1 cellular context compared by ENCODE assay signal in genomic region chr22:28829358-28830181, GRCh38.
TF ChIP-seq lines count a peak whose summit lies in the region.

No MANE protein-coding gene starts in this region.

TF ChIP-seq in HepG2, 621 proteins besides CTCF, POLR2A, EP300 and RAD21 (continued from another document and continues in another):
- TF ChIP-seq AHDC1 (CRISPR knock-in tag; IDR thresholded peaks at IDR 0.05; ENCODE audit: borderline replicate concordance) (peak; percentile 15; the same call in 1 of the 2 replicates), GABPA (IDR thresholded peaks at IDR 0.05; ENCODE audit: low read depth, low read length) (no peak), GABPA (CRISPR knock-in tag; IDR thresholded peaks at IDR 0.05; ENCODE audit: low read depth) (no peak), ZNF788 (CRISPR knock-in tag; IDR thresholded peaks at IDR 0.05; ENCODE audit: borderline replicate concordance) (peak; percentile 43; the same call in 1 of the 2 replicates), CHD4 (IDR thresholded peaks at IDR 0.05; ENCODE audit: borderline replicate concordance, low read length) (no peak; the same call in 1 of the 2 replicates), GMEB1 (CRISPR knock-in tag; IDR thresholded peaks at IDR 0.05; ENCODE audit: borderline replicate concordance) (peak; percentile 44; the same call in 1 of the 2 replicates), ZNF552 (CRISPR knock-in tag; IDR thresholded peaks at IDR 0.05; ENCODE audit: borderline replicate concordance) (no peak), ZNF296 (CRISPR knock-in tag; conservative IDR thresholded peaks at IDR 0.05) (no peak), KLF11 (CRISPR knock-in tag; IDR thresholded peaks at IDR 0.05) (0 out of 2 replicates have a peak, but pooled peaks have one; percentile 80), JUND (CRISPR knock-in tag; IDR thresholded peaks at IDR 0.05) (no peak), ZNF770 (CRISPR knock-in tag; IDR thresholded peaks at IDR 0.05) (peak; percentile 88), PHF20 (CRISPR knock-in tag; IDR thresholded peaks at IDR 0.05) (no peak), SMYD3 (CRISPR knock-in tag; IDR thresholded peaks at IDR 0.05) (no peak), ZNF501 (CRISPR knock-in tag; IDR thresholded peaks at IDR 0.05) (peak; percentile 27; the same call in 1 of the 2 replicates), THYN1 (CRISPR knock-in tag; IDR thresholded peaks at IDR 0.05; ENCODE audit: borderline replicate concordance, low read depth) (no peak), ZNF746 (CRISPR knock-in tag; IDR thresholded peaks at IDR 0.05) (no peak; the same call in 1 of the 2 replicates), THAP11 (CRISPR knock-in tag; IDR thresholded peaks at IDR 0.05) (peak; percentile 69), CREB3 (CRISPR knock-in tag; IDR thresholded peaks at IDR 0.05) (no peak), KMT2B (CRISPR knock-in tag; IDR thresholded peaks at IDR 0.05) (peak; percentile 81), ZNF609 (CRISPR knock-in tag; IDR thresholded peaks at IDR 0.05; ENCODE audit: borderline replicate concordance) (peak; percentile 71; the same call in 1 of the 2 replicates), ZBTB46 (CRISPR knock-in tag; IDR thresholded peaks at IDR 0.05; ENCODE audit: borderline replicate concordance) (no peak), RBAK (CRISPR knock-in tag; IDR thresholded peaks at IDR 0.05) (no peak), CEBPZ (IDR thresholded peaks at IDR 0.05; ENCODE audit: low read length) (no peak), HNF4A (CRISPR knock-in tag; IDR thresholded peaks at IDR 0.05) (peak; percentile 77), SATB2 (CRISPR knock-in tag; IDR thresholded peaks at IDR 0.05) (no peak), ZMYM3 (CRISPR knock-in tag; IDR thresholded peaks at IDR 0.05) (peak; percentile 95), MXI1 (IDR thresholded peaks at IDR 0.05; ENCODE audit: borderline replicate concordance, low read depth, low read length) (peak; percentile 37; the same call in 1 of the 3 replicates), ZNF362 (CRISPR knock-in tag; IDR thresholded peaks at IDR 0.05; ENCODE audit: borderline replicate concordance) (peak; percentile 56; the same call in 1 of the 2 replicates)
